ENCODE assay signal across 14 cellular contexts in genomic region chr2:42050350-42051167, GRCh38. TPM values are rescaled to one million over a fixed set of nuclear protein-coding genes. Genes with fewer than 3 reads are reported as not detected.
A peak's percentile ranks its signal among the peaks of the same experiment; 100 is the strongest.
DNase-seq lines count a peak whose midpoint lies in the region; ATAC-seq and TF ChIP-seq lines count a peak whose summit lies in the region.
"Had no signal": no experiment of that assay in that cellular context is flagged by ENCODE, and none has a peak within 500 bp of the region (broad histone marks: within the 10 kb centered on the region; RNA-seq: fewer than 3 reads in every experiment).

No MANE protein-coding gene starts in this region.

- intact Hi-C loops in ascending aorta (cut with DNase I) (loop anchor here (1.0 kb wide), 1 partner anchor 13 kb away; no protein-coding TSS in a partner anchor), sigmoid colon (cut with DNase I) (loop anchor here (5.0 kb wide), 1 partner anchor 1928 kb away; no protein-coding TSS in a partner anchor)
- intact Hi-C loops in naive thymus-derived CD4-positive, alpha-beta T cell (cut with micrococcal nuclease), result no loop called here

- H3K4me1 Mint-ChIP-seq in activated CD4-positive, alpha-beta T cell treated with anti-CD3 and anti-CD28 coated beads, Interleukin-2, amount 10 ng/mL, durations not matched to agents 7 days and 5 days, result no peaks in the 10 kb centered on the region
- peaks cover 0 to 21% (median 4%) of the 10 kb centered on the region in 7 donors for H3K4me1 Mint-ChIP-seq in naive thymus-derived CD4-positive, alpha-beta T cell

- H3K4me3 Mint-ChIP-seq in activated CD4-positive, alpha-beta T cell treated with anti-CD3 and anti-CD28 coated beads, Interleukin-2, amount 10 ng/mL, durations not matched to agents 7 days and 5 days, result no peak overlapping the region
- peak overlapping the region in 2 of 10 donors; percentile 20 to 42 for H3K4me3 Mint-ChIP-seq in naive thymus-derived CD4-positive, alpha-beta T cell
- H3K4me3 Mint-ChIP-seq: stimulated activated naive CD8-positive, alpha-beta T cell treated with anti-CD3 and anti-CD28 coated beads, Interleukin-15, Interleukin-2, amounts not matched to agents 100 ng/mL and 50 ng/mL, for 24 hours; T-helper 1 cell treated with Interleukin-12 subunit alpha and Interleukin-12 subunit beta and Interleukin-4 antibody, amounts not matched to agents 30 μg/mL and 1 μg/mL, for 36 hours had no signal

- no peak for ATAC-seq in naive thymus-derived CD4-positive, alpha-beta T cell

- 12 to 54% methylated on average over 8 of the region's 8 CpGs for WGBS in sigmoid colon, 2 donors

- peak overlapping the region; percentile 88 for H3K4me3 ChIP-seq in BLaER1
- peak overlapping the region; percentile 84 to 97 for H3K4me3 ChIP-seq in ascending aorta
- H3K4me3 ChIP-seq in iPS-20b (ENCODE audit: low read length), result peak overlapping the region; percentile 67
- peak overlapping the region; percentile 68 to 98 (median 80) for H3K4me3 ChIP-seq in sigmoid colon
- H3K4me3 ChIP-seq in naive thymus-derived CD4-positive, alpha-beta T cell (ENCODE audit: low read length), result no peak overlapping the region

- POLR2A ChIA-PET in activated CD4-positive, alpha-beta T cell treated with anti-CD3 and anti-CD28 coated beads, Interleukin-2, amount 10 ng/mL, durations not matched to agents 7 days and 5 days (lab: Charles Lee), result no interaction called here
- POLR2A ChIA-PET in naive thymus-derived CD4-positive, alpha-beta T cell (lab: Charles Lee), result no interaction called here

- DNase-seq in ascending aorta (ENCODE audit: low spot score in 2 of 2), result no peak
- no peak for DNase-seq in sigmoid colon
- DNase-seq in activated naive CD4-positive, alpha-beta T cell (lab: John Stamatoyannopoulos, UW), result no peak
- no peak for DNase-seq in hepatic stellate cell (ENCODE audit: low spot score)
- DNase-seq in activated CD4-positive, alpha-beta T cell treated with anti-CD3 and anti-CD28 coated beads, Interleukin-2, amount 10 ng/mL, durations not matched to agents 7 days and 5 days, result no peak
- no peak for DNase-seq in naive thymus-derived CD4-positive, alpha-beta T cell
- DNase-seq: cortex of kidney, DMS 273 treated with DMSO at 0.1 percent for 48 hours, MM.1S, NCI-H774 had no signal

- H3K4me1 ChIP-seq in BLaER1 (peaks cover 78% of the 10 kb centered on the region), ascending aorta (peaks cover 22 to 52% of the 10 kb centered on the region in 2 donors), iPS-20b (ENCODE audit: insufficient read depth, low read length) (peaks cover 52% of the 10 kb centered on the region), sigmoid colon (peaks cover 0 to 69% (median 66%) of the 10 kb centered on the region in 4 donors)
- no peaks in the 10 kb centered on the region for H3K4me1 ChIP-seq in naive thymus-derived CD4-positive, alpha-beta T cell (ENCODE audit: control insufficient read depth in 2 of 2, insufficient read depth in 2 of 2, low read length in 2 of 2)

- H3K9ac ChIP-seq in BLaER1 (peak overlapping the region; percentile 93), iPS-20b (ENCODE audit: low read depth, low read length) (peak overlapping the region; percentile 77; the same call in 1 of the 2 replicates)

- H3K27me3 ChIP-seq in BLaER1, result no peaks in the 10 kb centered on the region
- H3K27me3 ChIP-seq in ascending aorta, result no peaks in the 10 kb centered on the region
- H3K27me3 ChIP-seq in iPS-20b (ENCODE audit: insufficient read depth, low read length), result peaks cover 23% of the 10 kb centered on the region
- no peaks in the 10 kb centered on the region for H3K27me3 ChIP-seq in sigmoid colon
- H3K27me3 ChIP-seq in naive thymus-derived CD4-positive, alpha-beta T cell (ENCODE audit: control insufficient read depth in 2 of 2, insufficient read depth in 2 of 2, low read length in 2 of 2), result peaks cover 0 to 3% of the 10 kb centered on the region in 2 donors

- H3K9me3 Mint-ChIP-seq in activated CD4-positive, alpha-beta T cell treated with anti-CD3 and anti-CD28 coated beads, Interleukin-2, amount 10 ng/mL, durations not matched to agents 7 days and 5 days, result no peaks in the 10 kb centered on the region
- peaks cover 0 to 3% (median 0%) of the 10 kb centered on the region in 11 donors for H3K9me3 Mint-ChIP-seq in naive thymus-derived CD4-positive, alpha-beta T cell
- H3K9me3 Mint-ChIP-seq: stimulated activated naive CD8-positive, alpha-beta T cell treated with anti-CD3 and anti-CD28 coated beads, Interleukin-15, Interleukin-2, amounts not matched to agents 100 ng/mL and 50 ng/mL, for 24 hours; T-helper 1 cell treated with Interleukin-12 subunit alpha and Interleukin-12 subunit beta and Interleukin-4 antibody, amounts not matched to agents 30 μg/mL and 1 μg/mL, for 36 hours had no signal

- peak overlapping the region; percentile 88 for H3K4me2 ChIP-seq in BLaER1

- TF ChIP-seq EP300 in sigmoid colon (IDR thresholded peaks at IDR 0.05), result no peak

- peaks cover 41% of the 10 kb centered on the region for H3K36me3 ChIP-seq in BLaER1
- H3K36me3 ChIP-seq in ascending aorta, result peaks cover 8 to 18% of the 10 kb centered on the region in 2 donors
- peaks cover 31% of the 10 kb centered on the region for H3K36me3 ChIP-seq in iPS-20b (ENCODE audit: insufficient read depth, low read depth, low read length)
- peaks cover 0 to 10% (median 0%) of the 10 kb centered on the region in 4 donors for H3K36me3 ChIP-seq in sigmoid colon
- H3K36me3 ChIP-seq in naive thymus-derived CD4-positive, alpha-beta T cell (ENCODE audit: control insufficient read depth in 2 of 3, insufficient read depth in 3 of 3, low read length in 3 of 3), result no peaks in the 10 kb centered on the region

- TF ChIP-seq POLR2A in sigmoid colon (IDR thresholded peaks at IDR 0.05), result no peak

- H3K27me3 Mint-ChIP-seq in activated CD4-positive, alpha-beta T cell treated with anti-CD3 and anti-CD28 coated beads, Interleukin-2, amount 10 ng/mL, durations not matched to agents 7 days and 5 days, result peaks cover 45% of the 10 kb centered on the region
- peaks cover 31 to 47% (median 36%) of the 10 kb centered on the region in 5 donors for H3K27me3 Mint-ChIP-seq in naive thymus-derived CD4-positive, alpha-beta T cell

- H4K20me1 ChIP-seq in BLaER1, result peaks cover 69% of the 10 kb centered on the region

- no peak overlapping the region for H3K27ac Mint-ChIP-seq in activated CD4-positive, alpha-beta T cell treated with anti-CD3 and anti-CD28 coated beads, Interleukin-2, amount 10 ng/mL, durations not matched to agents 7 days and 5 days
- H3K27ac Mint-ChIP-seq in naive thymus-derived CD4-positive, alpha-beta T cell, result no peak overlapping the region
- H3K27ac Mint-ChIP-seq: stimulated activated naive CD8-positive, alpha-beta T cell treated with anti-CD3 and anti-CD28 coated beads, Interleukin-15, Interleukin-2, amounts not matched to agents 100 ng/mL and 50 ng/mL, for 24 hours; T-helper 1 cell treated with Interleukin-12 subunit alpha and Interleukin-12 subunit beta and Interleukin-4 antibody, amounts not matched to agents 30 μg/mL and 1 μg/mL, for 36 hours had no signal

- no peak for TF ChIP-seq CTCF in ascending aorta (IDR thresholded peaks at IDR 0.05)
- no peak for TF ChIP-seq CTCF in sigmoid colon (IDR thresholded peaks at IDR 0.05)

- CTCF ChIA-PET in activated CD4-positive, alpha-beta T cell treated with anti-CD3 and anti-CD28 coated beads, Interleukin-2, amount 10 ng/mL, durations not matched to agents 7 days and 5 days (lab: Charles Lee), result no interaction called here
- CTCF ChIA-PET in naive thymus-derived CD4-positive, alpha-beta T cell (lab: Charles Lee), result no interaction called here

- H3K27ac ChIP-seq in BLaER1 (peak overlapping the region; percentile 95), ascending aorta (peak overlapping the region; percentile 97 to 98), iPS-20b (ENCODE audit: low read length) (no peak overlapping the region), sigmoid colon (peak overlapping the region; percentile 96 to 99 (median 96))
- H3K27ac ChIP-seq in naive thymus-derived CD4-positive, alpha-beta T cell (ENCODE audit: low read depth, low read length), result no peak overlapping the region

- H3K36me3 Mint-ChIP-seq in activated CD4-positive, alpha-beta T cell treated with anti-CD3 and anti-CD28 coated beads, Interleukin-2, amount 10 ng/mL, durations not matched to agents 7 days and 5 days (ENCODE audit: low read depth), result no peaks in the 10 kb centered on the region
- no peaks in the 10 kb centered on the region for H3K36me3 Mint-ChIP-seq in naive thymus-derived CD4-positive, alpha-beta T cell

- no peaks in the 10 kb centered on the region for H3K9me3 ChIP-seq in BLaER1
- H3K9me3 ChIP-seq in ascending aorta, result no peaks in the 10 kb centered on the region
- H3K9me3 ChIP-seq in iPS-20b (ENCODE audit: insufficient read depth, low read depth, low read length), result no peaks in the 10 kb centered on the region
- H3K9me3 ChIP-seq in sigmoid colon, result no peaks in the 10 kb centered on the region
- no peaks in the 10 kb centered on the region for H3K9me3 ChIP-seq in naive thymus-derived CD4-positive, alpha-beta T cell (ENCODE audit: control insufficient read depth in 2 of 3, low read length in 3 of 3)

RNA-seq across cellular contexts. Expression of gene PKDCC, which starts 2.7 kb away (rescaled TPM):
- total RNA-seq in ascending aorta (210 TPM), sigmoid colon (100 to 1,000 TPM in 2 of 4 donors, 10 to 100 TPM in 2; 64.8 to 106 (median 96.1) TPM)
- 10 to 100 TPM; 13.9 to 67.7 (median 21.0) TPM for polyA plus RNA-seq in sigmoid colon
- total RNA-seq in activated CD4-positive, alpha-beta T cell treated with anti-CD3 and anti-CD28 coated beads, Interleukin-2, amount 10 ng/mL, durations not matched to agents 7 days and 5 days, result not detected
- total RNA-seq in naive thymus-derived CD4-positive, alpha-beta T cell, result not detected
- polyA plus RNA-seq in naive thymus-derived CD4-positive, alpha-beta T cell, result not detected

Comparison
In these comparisons a context has a peak if more than half of its experiments do, and no peak if none do; other contexts are left out.
1. H3K27ac ChIP-seq: peak in BLaER1 (single experiment), ascending aorta (2 of 2) and sigmoid colon (4 of 4); none in iPS-20b (single experiment) and naive thymus-derived CD4-positive, alpha-beta T cell (single experiment).
2. RNA of gene PKDCC, which starts 2.7 kb away (total RNA-seq): 210 TPM in ascending aorta (single experiment) and 64.8 to 106 TPM in sigmoid colon; not detected in activated CD4-positive, alpha-beta T cell treated with anti-CD3 and anti-CD28 coated beads, Interleukin-2, amount 10 ng/mL, durations not matched to agents 7 days and 5 days and not detected in naive thymus-derived CD4-positive, alpha-beta T cell; every median in the first group is over 10 times any median in the second.
3. intact Hi-C loops: an anchor here in ascending aorta (1.0 kb wide) and sigmoid colon (5.0 kb wide); none called in naive thymus-derived CD4-positive, alpha-beta T cell.